In genomic region chr7:5523052-5523711, GRCh38 we compare ENCODE assay signal across 10 cellular contexts. TPM values are rescaled to one million over a fixed set of nuclear protein-coding genes. Genes with fewer than 3 reads are reported as not detected.
DNase-seq lines count a peak whose midpoint lies in the region; ATAC-seq and TF ChIP-seq lines count a peak whose summit lies in the region.
"Had no signal": no experiment of that assay in that cellular context is flagged by ENCODE, and none has a peak within 500 bp of the region (broad histone marks: within the 10 kb centered on the region; RNA-seq: fewer than 3 reads in every experiment).

No MANE protein-coding gene starts in this region.

- DNase-seq in CD8-positive, alpha-beta memory T cell: peak in 2 of 5 donors; percentile 21
- DNase-seq in HT1080 (ENCODE audit: low read depth) (peak; percentile 72), mesothelial cell of epicardium (ENCODE audit: low spot score in 2 of 2, unreplicated experiment in 2 of 2) (no peak), breast epithelium (ENCODE audit: low spot score in 2 of 2) (no peak), Peyer's patch (no peak)
- no peak for DNase-seq in activated naive CD8-positive, alpha-beta T cell treated with anti-CD3 and anti-CD28 coated beads for 36 hours
- DNase-seq: nephron progenitor cell; stimulated activated naive CD4-positive, alpha-beta T cell treated with Interleukin-2 at 50 U/mL for 16 hours had no signal

- intact Hi-C loops in breast epithelium (cut with DNase I; ENCODE audit: low total_unique reads): no loop called here

- ATAC-seq in HG02884 (IDR thresholded peaks at IDR 0.05; ENCODE audit: unreplicated experiment) (no peak), GM18519 (IDR thresholded peaks at IDR 0.05; ENCODE audit: low FRiP score, unreplicated experiment) (no peak)

- H3K4me3 ChIP-seq in CD8-positive, alpha-beta memory T cell (ENCODE audit: low read length): no peak overlapping the region
- no peak overlapping the region for H3K4me3 ChIP-seq in breast epithelium
- H3K4me3 ChIP-seq in Peyer's patch: no peak overlapping the region

- peaks cover 26% of the 10 kb centered on the region for H3K36me3 ChIP-seq in CD8-positive, alpha-beta memory T cell (ENCODE audit: insufficient read depth, low read length)
- H3K36me3 ChIP-seq in breast epithelium: no peaks in the 10 kb centered on the region
- H3K36me3 ChIP-seq in Peyer's patch: peaks cover 0 to 25% (median 0%) of the 10 kb centered on the region in 3 donors

- H3K27ac Mint-ChIP-seq in CD8-positive, alpha-beta memory T cell: peak overlapping the region; percentile 44 to 98 (median 65)
- H3K27ac Mint-ChIP-seq in activated naive CD8-positive, alpha-beta T cell treated with anti-CD3 and anti-CD28 coated beads for 36 hours: peak overlapping the region; percentile 86
- peak overlapping the region; percentile 77 for H3K27ac Mint-ChIP-seq in mesothelial cell of epicardium
- H3K27ac Mint-ChIP-seq: nephron progenitor cell had no signal

- no peak overlapping the region for H3K27ac ChIP-seq in CD8-positive, alpha-beta memory T cell (ENCODE audit: low read depth, low read length)
- no peak overlapping the region for H3K27ac ChIP-seq in breast epithelium
- no peak overlapping the region for H3K27ac ChIP-seq in Peyer's patch

- peaks cover 0 to 4% (median 0%) of the 10 kb centered on the region in 5 donors for H3K9me3 Mint-ChIP-seq in CD8-positive, alpha-beta memory T cell
- H3K9me3 Mint-ChIP-seq in activated naive CD8-positive, alpha-beta T cell treated with anti-CD3 and anti-CD28 coated beads for 36 hours: no peaks in the 10 kb centered on the region
- H3K9me3 Mint-ChIP-seq in mesothelial cell of epicardium: no peaks in the 10 kb centered on the region
- H3K9me3 Mint-ChIP-seq: nephron progenitor cell had no signal

- no peaks in the 10 kb centered on the region for H3K9me3 ChIP-seq in CD8-positive, alpha-beta memory T cell (ENCODE audit: low read length)
- H3K9me3 ChIP-seq in breast epithelium (no peaks in the 10 kb centered on the region), Peyer's patch (no peaks in the 10 kb centered on the region)

- no peaks in the 10 kb centered on the region for H3K27me3 ChIP-seq in CD8-positive, alpha-beta memory T cell (ENCODE audit: insufficient read depth, low read length, poor library complexity, severe bottlenecking)
- H3K27me3 ChIP-seq in breast epithelium (no peaks in the 10 kb centered on the region), Peyer's patch (no peaks in the 10 kb centered on the region)

- peaks cover 26% of the 10 kb centered on the region for H3K4me1 ChIP-seq in CD8-positive, alpha-beta memory T cell (ENCODE audit: insufficient read depth, low read length)
- H3K4me1 ChIP-seq in breast epithelium (no peaks in the 10 kb centered on the region), Peyer's patch (peaks cover 0 to 13% (median 5%) of the 10 kb centered on the region in 4 donors)

- no peak for TF ChIP-seq POLR2A in breast epithelium (IDR thresholded peaks at IDR 0.05)
- TF ChIP-seq POLR2A in Peyer's patch (IDR thresholded peaks at IDR 0.05): no peak

- POLR2A ChIA-PET in CD8-positive, alpha-beta memory T cell (lab: Charles Lee): interaction anchor here (0.5 to 1.9 kb wide), 3 partner anchors 10 to 253 kb away, joined by 3 to 7 read pairs (median 3); no protein-coding TSS in a partner anchor

- peaks cover 31 to 42% (median 36%) of the 10 kb centered on the region in 3 donors for H3K4me1 Mint-ChIP-seq in CD8-positive, alpha-beta memory T cell
- H3K4me1 Mint-ChIP-seq in activated naive CD8-positive, alpha-beta T cell treated with anti-CD3 and anti-CD28 coated beads for 36 hours: peaks cover 36% of the 10 kb centered on the region
- H3K4me1 Mint-ChIP-seq in mesothelial cell of epicardium: peaks cover 22% of the 10 kb centered on the region

- peaks cover 0 to 16% of the 10 kb centered on the region in 2 donors for H3K27me3 Mint-ChIP-seq in CD8-positive, alpha-beta memory T cell
- H3K27me3 Mint-ChIP-seq in activated naive CD8-positive, alpha-beta T cell treated with anti-CD3 and anti-CD28 coated beads for 36 hours: peaks cover 25% of the 10 kb centered on the region
- no peaks in the 10 kb centered on the region for H3K27me3 Mint-ChIP-seq in mesothelial cell of epicardium (ENCODE audit: low read depth)

- TF ChIP-seq CTCF in mesothelial cell of epicardium (IDR thresholded peaks at IDR 0.05; ENCODE audit: unreplicated experiment) (no peak), breast epithelium (IDR thresholded peaks at IDR 0.05) (no peak), Peyer's patch (IDR thresholded peaks at IDR 0.05) (no peak)

- peak overlapping the region in 3 of 7 donors; percentile 38 to 98 (median 43) for H3K4me3 Mint-ChIP-seq in CD8-positive, alpha-beta memory T cell
- peak overlapping the region; percentile 62 for H3K4me3 Mint-ChIP-seq in activated naive CD8-positive, alpha-beta T cell treated with anti-CD3 and anti-CD28 coated beads for 36 hours
- H3K4me3 Mint-ChIP-seq in mesothelial cell of epicardium: no peak overlapping the region
- H3K4me3 Mint-ChIP-seq: nephron progenitor cell had no signal

- CTCF ChIA-PET in CD8-positive, alpha-beta memory T cell (lab: Charles Lee): interaction anchor here (1.5 to 2.6 kb wide), 3 partner anchors 29 to 36 kb away, joined by 3 to 17 read pairs (median 4); no protein-coding TSS in a partner anchor

- H3K36me3 Mint-ChIP-seq in CD8-positive, alpha-beta memory T cell: peaks cover 14 to 34% (median 15%) of the 10 kb centered on the region in 3 donors
- peaks cover 40% of the 10 kb centered on the region for H3K36me3 Mint-ChIP-seq in activated naive CD8-positive, alpha-beta T cell treated with anti-CD3 and anti-CD28 coated beads for 36 hours
- H3K36me3 Mint-ChIP-seq in mesothelial cell of epicardium: peaks cover 34% of the 10 kb centered on the region

RNA-seq across cellular contexts. Expression of gene ACTB, which starts 7.2 kb away (rescaled TPM):
- total RNA-seq in CD8-positive, alpha-beta memory T cell: 1,000 to 10,000 TPM; 7,281 to 7,320 TPM
- polyA plus RNA-seq in CD8-positive, alpha-beta memory T cell: 15,398 TPM
- total RNA-seq in HT1080 (2014; rRNA removed; shearing (Covaris generic)): 3,371 and 6,770 TPM in 2 replicates
- 6,796 and 8,116 TPM in 2 replicates for polyA plus RNA-seq in HT1080 (2015; cell fraction: cytosol; rRNA removed)
- 4,498 and 5,171 TPM in 2 replicates for polyA plus RNA-seq in HT1080 (2015; cell fraction: nucleus; rRNA removed)
- 1,000 to 10,000 TPM; 7,622 to 7,820 TPM for total RNA-seq in activated naive CD8-positive, alpha-beta T cell treated with anti-CD3 and anti-CD28 coated beads for 36 hours
- total RNA-seq in mesothelial cell of epicardium: 3,506 to 3,552 TPM (median 3,513 TPM) in 3 replicates
- 1,000 to 10,000 TPM; 1,501 to 2,393 (median 1,834) TPM for total RNA-seq in breast epithelium
- 1,000 to 10,000 TPM; 3,308 to 5,502 (median 3,941) TPM for total RNA-seq in Peyer's patch

RNA-seq across cellular contexts. Expression of gene FBXL18, which starts 9.6 kb away (rescaled TPM):
- 10 to 100 TPM; 16.3 to 16.9 TPM for total RNA-seq in CD8-positive, alpha-beta memory T cell
- 3.0 TPM for polyA plus RNA-seq in CD8-positive, alpha-beta memory T cell
- total RNA-seq in HT1080 (2014; rRNA removed; shearing (Covaris generic)): 12.1 and 17.6 TPM in 2 replicates
- polyA plus RNA-seq in HT1080 (2015; cell fraction: cytosol; rRNA removed): 10.8 and 11.7 TPM in 2 replicates
- polyA plus RNA-seq in HT1080 (2015; cell fraction: nucleus; rRNA removed): 20.9 and 23.0 TPM in 2 replicates
- total RNA-seq in activated naive CD8-positive, alpha-beta T cell treated with anti-CD3 and anti-CD28 coated beads for 36 hours: 10 to 100 TPM; 10.2 to 10.7 TPM
- total RNA-seq in mesothelial cell of epicardium (13.3 to 14.8 TPM (median 13.9 TPM) in 3 replicates), breast epithelium (1 to 10 TPM; 3.7 to 4.6 (median 4.0) TPM), Peyer's patch (10 to 100 TPM in 3 of 4 donors, 1 to 10 TPM in 1; 9.1 to 15.3 (median 13.1) TPM)
